In the genomic region with DNA sequence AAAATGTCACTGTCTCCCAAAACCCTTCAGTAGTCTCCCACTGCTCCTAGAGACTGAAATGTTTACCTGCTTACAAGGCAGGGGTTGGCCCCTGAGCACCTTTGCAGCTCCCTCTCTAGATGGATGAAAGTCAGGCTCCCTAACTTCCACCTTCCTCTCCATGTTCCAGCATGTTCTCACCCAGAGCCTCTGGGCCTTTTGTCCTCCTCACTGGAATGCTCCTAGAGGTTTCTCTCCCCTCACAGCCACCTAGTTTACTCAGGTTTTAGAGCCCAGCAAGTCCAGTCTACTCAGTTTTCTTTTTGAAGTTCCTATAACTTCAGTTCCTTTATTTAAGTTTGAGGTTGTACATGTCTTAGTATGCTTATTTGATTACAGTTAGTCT, we compare ENCODE assay signal across 1 cellular context.
TF ChIP-seq lines count a peak whose summit lies in the region.

No MANE protein-coding gene starts in this region.

TF ChIP-seq in WTC11, 78 proteins besides CTCF, POLR2A, EP300 and RAD21 (continued from another document):
- TF ChIP-seq, protein P1, sequence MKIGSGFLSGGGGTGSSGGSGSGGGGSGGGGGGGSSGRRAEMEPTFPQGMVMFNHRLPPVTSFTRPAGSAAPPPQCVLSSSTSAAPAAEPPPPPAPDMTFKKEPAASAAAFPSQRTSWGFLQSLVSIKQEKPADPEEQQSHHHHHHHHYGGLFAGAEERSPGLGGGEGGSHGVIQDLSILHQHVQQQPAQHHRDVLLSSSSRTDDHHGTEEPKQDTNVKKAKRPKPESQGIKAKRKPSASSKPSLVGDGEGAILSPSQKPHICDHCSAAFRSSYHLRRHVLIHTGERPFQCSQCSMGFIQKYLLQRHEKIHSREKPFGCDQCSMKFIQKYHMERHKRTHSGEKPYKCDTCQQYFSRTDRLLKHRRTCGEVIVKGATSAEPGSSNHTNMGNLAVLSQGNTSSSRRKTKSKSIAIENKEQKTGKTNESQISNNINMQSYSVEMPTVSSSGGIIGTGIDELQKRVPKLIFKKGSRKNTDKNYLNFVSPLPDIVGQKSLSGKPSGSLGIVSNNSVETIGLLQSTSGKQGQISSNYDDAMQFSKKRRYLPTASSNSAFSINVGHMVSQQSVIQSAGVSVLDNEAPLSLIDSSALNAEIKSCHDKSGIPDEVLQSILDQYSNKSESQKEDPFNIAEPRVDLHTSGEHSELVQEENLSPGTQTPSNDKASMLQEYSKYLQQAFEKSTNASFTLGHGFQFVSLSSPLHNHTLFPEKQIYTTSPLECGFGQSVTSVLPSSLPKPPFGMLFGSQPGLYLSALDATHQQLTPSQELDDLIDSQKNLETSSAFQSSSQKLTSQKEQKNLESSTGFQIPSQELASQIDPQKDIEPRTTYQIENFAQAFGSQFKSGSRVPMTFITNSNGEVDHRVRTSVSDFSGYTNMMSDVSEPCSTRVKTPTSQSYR (CRISPR knock-in tag; IDR thresholded peaks at IDR 0.05), result no peak
